23 cellular contexts compared by ENCODE assay signal in the genomic region with DNA sequence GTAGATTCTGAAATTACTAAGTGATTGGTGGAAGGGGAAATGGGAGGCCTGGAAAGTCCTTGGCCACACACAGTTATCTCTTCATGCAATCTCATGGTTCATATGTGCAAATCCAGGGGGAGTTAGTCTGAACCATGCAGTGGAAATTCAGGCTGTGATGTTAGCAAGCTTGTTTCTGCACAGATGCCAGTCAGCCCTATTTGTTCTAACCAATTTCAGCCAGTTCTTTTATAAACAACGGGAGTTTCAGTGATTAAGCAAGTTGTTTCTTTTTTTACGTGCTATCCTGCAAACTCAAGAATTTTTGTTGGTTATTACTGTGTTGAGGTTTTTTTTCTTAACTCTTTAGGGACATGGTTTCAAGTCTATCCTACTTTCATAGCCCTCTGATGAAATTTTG.
"Had no signal": no experiment of that assay in that cellular context is flagged by ENCODE, and none has a peak within 500 bp of the region (broad histone marks: within the 10 kb centered on the region; RNA-seq: fewer than 3 reads in every experiment).

No MANE protein-coding gene starts in this region.

- H3K9me3 ChIP-seq: adrenal gland, neutrophil, pancreas, psoas muscle, testis, vagina had no signal

- H3K4me1 ChIP-seq: pancreas, psoas muscle, testis, vagina had no signal

- H3K4me3 ChIP-seq: adrenal gland, cardiac muscle cell, pancreas, psoas muscle, skin epidermis, testis, vagina had no signal

- H3K27ac ChIP-seq: adrenal gland, cardiac muscle cell, epithelial cell of prostate, neutrophil, pancreas, psoas muscle, skin epidermis, testis, vagina, WERI-Rb-1 had no signal

- ATAC-seq: activated CD8-positive, alpha-beta T cell treated with anti-CD3 and anti-CD28 coated beads, Interleukin-2, amount 10 ng/mL, durations not matched to agents 7 days and 5 days; activated naive CD4-positive, alpha-beta T cell treated with anti-CD3 and anti-CD28 coated beads, Interleukin-2, amount 50 U/mL, for 72 hours; left ventricle myocardium superior; pancreas; psoas muscle; right cardiac atrium; stimulated activated effector memory CD8-positive, alpha-beta T cell treated with anti-CD3 and anti-CD28 coated beads, Interleukin-12 subunit alpha, Interleukin-12 subunit beta, amount 100 ng/mL, for 72 hours; stimulated activated naive CD8-positive, alpha-beta T cell treated with anti-CD3 and anti-CD28 coated beads, Interleukin-15, amount 100 ng/mL, for 72 hours; T-cell had no signal

- DNase-seq: activated CD4-positive, alpha-beta T cell treated with anti-CD3 and anti-CD28 coated beads, Interleukin-2, amount 10 ng/mL, durations not matched to agents 7 days and 5 days; activated CD4-positive, CD25-positive, alpha-beta regulatory T cell treated with anti-CD3 and anti-CD28 coated beads, Interleukin-2, amount 50 U/mL, for 72 hours; activated CD8-positive, alpha-beta T cell treated with anti-CD3 and anti-CD28 coated beads, Interleukin-2, amount 10 ng/mL, durations not matched to agents 7 days and 5 days; activated T-cell treated with anti-CD3 and anti-CD28 coated beads, Interleukin-2, amount 50 U/mL, for 1 hour; adrenal gland; head of caudate nucleus; hypothalamus; left ventricle myocardium superior; pancreas; psoas muscle; right cardiac atrium; stimulated activated CD4-positive, alpha-beta T cell treated with anti-CD3 and anti-CD28 coated beads, Interleukin-1b, Interleukin-23, amount 100 ng/mL, for 48 hours; stimulated activated naive CD8-positive, alpha-beta T cell treated with anti-CD3 and anti-CD28 coated beads, Interleukin-15, amount 100 ng/mL, for 72 hours; T-cell; testis; WERI-Rb-1 had no signal

- H3K27me3 ChIP-seq: adrenal gland, cardiac muscle cell, neutrophil, pancreas, testis, vagina had no signal

- H3K36me3 ChIP-seq: adrenal gland, neutrophil, pancreas, vagina, WERI-Rb-1 had no signal
